ENCODE assay signal across 8 cellular contexts in genomic region chr9:120892177-120892747, GRCh38. TPM values are rescaled to one million over a fixed set of nuclear protein-coding genes. Genes with fewer than 3 reads are reported as not detected.
DNase-seq lines count a peak whose midpoint lies in the region; ATAC-seq and TF ChIP-seq lines count a peak whose summit lies in the region.

No MANE protein-coding gene starts in this region.

- peaks cover 47% of the 10 kb centered on the region for H3F3A ChIP-seq in DOHH2 (ENCODE audit: control insufficient read depth, insufficient read depth)

- H3K9me3 ChIP-seq in DOHH2 (ENCODE audit: control insufficient read depth, insufficient read depth, low read length): no peaks in the 10 kb centered on the region

- DNase-seq in epidermal melanocyte (ENCODE audit: insufficient read length, low spot score) (peak; percentile 16), HFFc6 (no peak), anterior cingulate cortex (lab: John Stamatoyannopoulos, UW) (no peak), 8988T (no peak), SHP77 treated with DMSO at 0.1 percent for 48 hours (lab: John Stamatoyannopoulos, UW) (no peak)

- H3K79me2 ChIP-seq in DOHH2 (ENCODE audit: control insufficient read depth, low read length): no peaks in the 10 kb centered on the region

- peaks cover 6% of the 10 kb centered on the region; the same call in 1 of the 2 replicates for H3K36me3 ChIP-seq in DOHH2 (ENCODE audit: control insufficient read depth, low read length)

- TF ChIP-seq CTCF in DOHH2 (IDR thresholded peaks at IDR 0.05; ENCODE audit: low read depth, low read length, poor library complexity, severe bottlenecking): no peak
- TF ChIP-seq CTCF in HFFc6 (IDR thresholded peaks at IDR 0.05): no peak

- peaks cover 36% of the 10 kb centered on the region for H3K27me3 Mint-ChIP-seq in HFFc6 (ENCODE audit: insufficient read depth)

- no peaks in the 10 kb centered on the region for H3K36me3 Mint-ChIP-seq in HFFc6 (ENCODE audit: low read depth)

- peak; percentile 4 for ATAC-seq in GM19468 (IDR thresholded peaks at IDR 0.05; ENCODE audit: extremely low read depth, unreplicated experiment)
- ATAC-seq in HG03469 (IDR thresholded peaks at IDR 0.05; ENCODE audit: unreplicated experiment): peak; percentile 17

- H3K4me1 ChIP-seq in DOHH2 (ENCODE audit: control insufficient read depth, low read length): peaks cover 95% of the 10 kb centered on the region

- no peaks in the 10 kb centered on the region for H3K9me3 Mint-ChIP-seq in HFFc6

- peaks cover 30% of the 10 kb centered on the region for H3K4me1 Mint-ChIP-seq in HFFc6 (ENCODE audit: low read depth)

- no peaks in the 10 kb centered on the region for H4K20me1 ChIP-seq in DOHH2 (ENCODE audit: control insufficient read depth, insufficient read depth, low read depth, low read length)

- H3K4me2 ChIP-seq in DOHH2 (ENCODE audit: low read length): peak overlapping the region; percentile 92

- H3K27me3 ChIP-seq in DOHH2 (ENCODE audit: control insufficient read depth, low read length): no peaks in the 10 kb centered on the region

- H3K27ac Mint-ChIP-seq in HFFc6: no peak overlapping the region

- peak overlapping the region; percentile 100 for H3K27ac ChIP-seq in DOHH2 (ENCODE audit: low read depth, low read length)

- no peak overlapping the region for H3K4me3 Mint-ChIP-seq in HFFc6

- peak overlapping the region; percentile 60 for H3K4me3 ChIP-seq in DOHH2 (ENCODE audit: low read length)

- H3K9me2 ChIP-seq in DOHH2 (replicated peaks; ENCODE audit: control insufficient read depth, low read length): no peaks in the 10 kb centered on the region

RNA-seq across cellular contexts. Expression of gene PHF19, which starts 15.3 kb away (rescaled TPM):
- total RNA-seq in HFFc6 (2021; fragmentation: NEBNext Ultra II Directional; extraction: Animal tissue kit (Norgen Biotek cat#: 25700)): 10 to 100 TPM; 49.1 to 83.4 (median 75.7) TPM

RNA-seq across cellular contexts. Expression of gene TRAF1, which starts 34.3 kb away (rescaled TPM):
- total RNA-seq in HFFc6 (2021; fragmentation: NEBNext Ultra II Directional; extraction: Animal tissue kit (Norgen Biotek cat#: 25700)): 1 to 10 TPM in 1 of 6 experiments, under 1 TPM in 5; 0.54 to 1.0 (median 0.87) TPM

RNA-seq across cellular contexts. Expression of gene PSMD5, which starts 49.5 kb away (rescaled TPM):
- 10 to 100 TPM; 56.9 to 63.2 (median 60.1) TPM for total RNA-seq in HFFc6 (2021; fragmentation: NEBNext Ultra II Directional; extraction: Animal tissue kit (Norgen Biotek cat#: 25700))
